ENCODE assay signal across 8 cellular contexts in the genomic region with DNA sequence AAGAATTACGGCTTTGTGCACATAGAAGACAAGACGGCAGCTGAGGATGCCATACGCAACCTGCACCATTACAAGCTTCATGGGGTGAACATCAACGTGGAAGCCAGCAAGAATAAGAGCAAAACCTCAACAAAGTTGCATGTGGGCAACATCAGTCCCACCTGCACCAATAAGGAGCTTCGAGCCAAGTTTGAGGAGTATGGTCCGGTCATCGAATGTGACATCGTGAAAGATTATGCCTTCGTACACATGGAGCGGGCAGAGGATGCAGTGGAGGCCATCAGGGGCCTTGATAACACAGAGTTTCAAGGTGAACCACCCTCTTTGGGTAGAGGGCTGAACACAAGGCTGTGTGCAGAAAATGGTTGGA. TPM values are rescaled to one million over a fixed set of nuclear protein-coding genes. Genes with fewer than 3 reads are reported as not detected.
DNase-seq lines count a peak whose midpoint lies in the region; ATAC-seq and TF ChIP-seq lines count a peak whose summit lies in the region.
"Not testable (repeated sequence)": the region's sequence is repeated elsewhere in the genome, so short reads cannot be mapped to it uniquely, and the experiment has no call there.

No MANE protein-coding gene starts in this region.

- not testable (repeated sequence) for ATAC-seq in activated T-helper 17 cell treated with anti-CD3 and anti-CD28 coated beads, Interleukin-2, amount 50 U/mL, for 72 hours (replicated peaks); heart left ventricle; naive thymus-derived CD8-positive, alpha-beta T cell

- H3K9me3 ChIP-seq in AG04450 (ENCODE audit: control insufficient read depth, insufficient read depth, low read length); HAP-1; Peyer's patch; colonic mucosa; heart left ventricle; spleen: not testable (repeated sequence)

- not testable (repeated sequence) for TF ChIP-seq POLR2A in Peyer's patch (IDR thresholded peaks at IDR 0.05); heart left ventricle (IDR thresholded peaks at IDR 0.05); spleen (IDR thresholded peaks at IDR 0.05)

- H3K4me3 ChIP-seq in AG04450 (ENCODE audit: low read depth, low read length) = peak overlapping the region; percentile 98
- H3K4me3 ChIP-seq in HAP-1 = peak overlapping the region; percentile 89
- peak overlapping the region in 3 of 4 donors; percentile 63 to 78 (median 71) for H3K4me3 ChIP-seq in Peyer's patch
- H3K4me3 ChIP-seq in colonic mucosa = peak overlapping the region; percentile 82
- peak overlapping the region in 11 of 12 donors; percentile 65 to 94 (median 75) for H3K4me3 ChIP-seq in heart left ventricle
- peak overlapping the region in 7 of 8 donors; percentile 78 to 94 (median 89) for H3K4me3 ChIP-seq in spleen

- H3K4me1 ChIP-seq in HAP-1 (peaks cover 39% of the 10 kb centered on the region), Peyer's patch (peaks cover 0 to 63% (median 21%) of the 10 kb centered on the region in 4 donors), colonic mucosa (peaks cover 23% of the 10 kb centered on the region), heart left ventricle (peaks cover 22 to 78% (median 63%) of the 10 kb centered on the region in 12 donors), spleen (peaks cover 54 to 92% (median 79%) of the 10 kb centered on the region in 6 donors)

- not testable (repeated sequence) for H3K27me3 ChIP-seq in AG04450 (ENCODE audit: control insufficient read depth, insufficient read depth, low read length); HAP-1 (ENCODE audit: low read depth); Peyer's patch; colonic mucosa; heart left ventricle; spleen (replicated peaks in 1 of 7)

- POLR2A ChIA-PET in AG04450 (lab: Yijun Ruan, JAX) = not testable (repeated sequence)
- POLR2A ChIA-PET in naive thymus-derived CD8-positive, alpha-beta T cell (lab: Charles Lee) = interaction anchor here (1.0 to 7.0 kb wide), 12 partner anchors 9 to 322 kb away, joined by 3 to 198 read pairs (median 22); a partner anchor contains a TSS

- CTCF ChIA-PET in AG04450 (lab: Charles Lee) = not testable (repeated sequence)

- not testable (repeated sequence) for H3K9me3 Mint-ChIP-seq in activated T-helper 17 cell treated with anti-CD3 and anti-CD28 coated beads, Interleukin-2, amount 50 U/mL, for 72 hours; naive thymus-derived CD8-positive, alpha-beta T cell

- not testable (repeated sequence) for H3K27me3 Mint-ChIP-seq in activated T-helper 17 cell treated with anti-CD3 and anti-CD28 coated beads, Interleukin-2, amount 50 U/mL, for 72 hours; naive thymus-derived CD8-positive, alpha-beta T cell

- WGBS in heart left ventricle, 4 donors = 51 to 61% (median 57%) methylated on average over 9 to 10 of the region's 10 CpGs
- 58 to 65% (median 63%) methylated on average over 8 to 10 of the region's 10 CpGs for WGBS in spleen, 5 donors

- H3K9ac ChIP-seq in colonic mucosa (ENCODE audit: low read depth in 2 of 2, low read length in 2 of 2) = not testable (repeated sequence)

- not testable (repeated sequence) for TF ChIP-seq CTCF in AG04450 (IDR thresholded peaks at IDR 0.05; ENCODE audit: low read depth, low read length); Peyer's patch (IDR thresholded peaks at IDR 0.05); colonic mucosa (IDR thresholded peaks at IDR 0.05); heart left ventricle (IDR thresholded peaks at IDR 0.05); spleen (IDR thresholded peaks at IDR 0.05 in 8 of 11, conservative IDR thresholded peaks at IDR 0.05 in 3 of 11)

- H3K4me1 Mint-ChIP-seq in activated T-helper 17 cell treated with anti-CD3 and anti-CD28 coated beads, Interleukin-2, amount 50 U/mL, for 72 hours = peaks cover 53% of the 10 kb centered on the region
- H3K4me1 Mint-ChIP-seq in naive thymus-derived CD8-positive, alpha-beta T cell = peaks cover 41 to 80% (median 76%) of the 10 kb centered on the region in 4 donors

- H3K27ac ChIP-seq in AG04450 (ENCODE audit: low read depth, low read length); colonic mucosa: not testable (repeated sequence)
- H3K27ac ChIP-seq in Peyer's patch (peak overlapping the region in 1 of 4 donors; percentile 89), heart left ventricle (peak overlapping the region in 1 of 12 donors; percentile 91), spleen (peak overlapping the region in 4 of 8 donors; percentile 85 to 96 (median 92))

- peak overlapping the region; percentile 97 for H3K27ac Mint-ChIP-seq in activated T-helper 17 cell treated with anti-CD3 and anti-CD28 coated beads, Interleukin-2, amount 50 U/mL, for 72 hours
- H3K27ac Mint-ChIP-seq in naive thymus-derived CD8-positive, alpha-beta T cell = peak overlapping the region; percentile 89 to 99 (median 97)

- in situ Hi-C loops in HAP-1 (cut with MboI; ENCODE audit: low sequenced_read_pairs) = not testable (repeated sequence)

- peaks cover 70% of the 10 kb centered on the region for H3K36me3 ChIP-seq in HAP-1 (replicated peaks)
- H3K36me3 ChIP-seq in Peyer's patch = peaks cover 0 to 45% (median 0%) of the 10 kb centered on the region in 3 donors
- not testable (repeated sequence) for H3K36me3 ChIP-seq in colonic mucosa
- H3K36me3 ChIP-seq in heart left ventricle = peaks cover 3 to 55% (median 51%) of the 10 kb centered on the region in 9 donors
- H3K36me3 ChIP-seq in spleen = peaks cover 0 to 66% (median 39%) of the 10 kb centered on the region in 6 donors

- peak overlapping the region; percentile 93 for H3K4me3 Mint-ChIP-seq in activated T-helper 17 cell treated with anti-CD3 and anti-CD28 coated beads, Interleukin-2, amount 50 U/mL, for 72 hours
- peak overlapping the region; percentile 89 to 99 (median 95) for H3K4me3 Mint-ChIP-seq in naive thymus-derived CD8-positive, alpha-beta T cell

- not testable (repeated sequence) for DNase-seq in AG04450 (ENCODE audit: low read depth, low spot score); HAP-1 (ENCODE audit: low spot score in 2 of 2); Peyer's patch; colonic mucosa; heart left ventricle; naive thymus-derived CD8-positive, alpha-beta T cell; spleen

- peaks cover 81% of the 10 kb centered on the region for H3K36me3 Mint-ChIP-seq in activated T-helper 17 cell treated with anti-CD3 and anti-CD28 coated beads, Interleukin-2, amount 50 U/mL, for 72 hours (ENCODE audit: low read depth)
- H3K36me3 Mint-ChIP-seq in naive thymus-derived CD8-positive, alpha-beta T cell = peaks cover 33 to 66% (median 46%) of the 10 kb centered on the region in 3 donors

- intact Hi-C loops in colonic mucosa (cut with DNase I); spleen (cut with DNase I; ENCODE audit: low total_unique reads): not testable (repeated sequence)
- intact Hi-C loops in heart left ventricle (cut with DNase I) = loop anchor here in 5 of 10 donors (2.0 to 5.0 kb wide), 5 partner anchors 23 to 59 kb away; a partner anchor contains a TSS

RNA-seq across cellular contexts. Expression of a gene that starts 1.3 kb away (rescaled TPM):
- polyA plus RNA-seq in AG04450 (2011; rRNA removed) = 234 and 272 TPM in 2 replicates
- polyA minus RNA-seq in AG04450 (2011; rRNA and poly(A)+ RNA removed) = 167 and 183 TPM in 2 replicates
- total RNA-seq in Peyer's patch = 10 to 100 TPM; 64.6 to 90.8 (median 75.3) TPM
- 10 to 100 TPM; 92.4 to 94.0 TPM for total RNA-seq in activated T-helper 17 cell treated with anti-CD3 and anti-CD28 coated beads, Interleukin-2, amount 50 U/mL, for 72 hours
- 10 to 100 TPM; 95.4 to 99.0 TPM for total RNA-seq in colonic mucosa
- total RNA-seq in heart left ventricle = 10 to 100 TPM; 46.4 to 89.4 (median 56.6) TPM
- polyA plus RNA-seq in heart left ventricle = 10 to 100 TPM; 46.8 to 61.6 TPM
- 100 to 1,000 TPM; 213 to 232 TPM for total RNA-seq in naive thymus-derived CD8-positive, alpha-beta T cell
- 100 to 1,000 TPM; 250 to 283 (median 262) TPM for polyA plus RNA-seq in naive thymus-derived CD8-positive, alpha-beta T cell
- total RNA-seq in spleen = 100 to 1,000 TPM; 106 to 139 (median 127) TPM
- 100 to 1,000 TPM in 2 of 3 donors, 10 to 100 TPM in 1; 70.1 to 128 (median 102) TPM for polyA plus RNA-seq in spleen

RNA-seq across cellular contexts. Expression of a gene that starts 23.4 kb away (rescaled TPM):
- 21.4 and 25.0 TPM in 2 replicates for polyA plus RNA-seq in AG04450 (2011; rRNA removed)
- polyA minus RNA-seq in AG04450 (2011; rRNA and poly(A)+ RNA removed) = 20.6 and 22.4 TPM in 2 replicates
- 10 to 100 TPM; 56.7 to 91.4 (median 74.6) TPM for total RNA-seq in Peyer's patch
- total RNA-seq in activated T-helper 17 cell treated with anti-CD3 and anti-CD28 coated beads, Interleukin-2, amount 50 U/mL, for 72 hours = 100 to 1,000 TPM; 127 to 156 TPM
- 100 to 1,000 TPM in 1 of 2 donors, 10 to 100 TPM in 1; 36.4 to 110 TPM for total RNA-seq in colonic mucosa
- total RNA-seq in heart left ventricle = 10 to 100 TPM; 20.3 to 40.0 (median 30.6) TPM
- polyA plus RNA-seq in heart left ventricle = 10 to 100 TPM; 17.4 to 34.3 TPM
- total RNA-seq in naive thymus-derived CD8-positive, alpha-beta T cell = 100 to 1,000 TPM; 182 to 194 TPM
- 10 to 100 TPM; 70.2 to 91.8 (median 83.3) TPM for polyA plus RNA-seq in naive thymus-derived CD8-positive, alpha-beta T cell
- 10 to 100 TPM; 45.2 to 96.6 (median 88.3) TPM for total RNA-seq in spleen
- 10 to 100 TPM; 37.7 to 67.4 (median 42.0) TPM for polyA plus RNA-seq in spleen

RNA-seq across cellular contexts. Expression of a gene that starts 37.9 kb away (rescaled TPM):
- polyA plus RNA-seq in AG04450 (2011; rRNA removed) (37.4 and 43.8 TPM in 2 replicates), heart left ventricle (1 to 10 TPM; 7.0 to 8.9 TPM), spleen (10 to 100 TPM; 14.8 to 17.7 (median 14.9) TPM)
- polyA minus RNA-seq in AG04450 (2011; rRNA and poly(A)+ RNA removed) = 28.9 and 32.4 TPM in 2 replicates
- total RNA-seq in Peyer's patch (10 to 100 TPM; 15.2 to 33.0 (median 21.7) TPM), colonic mucosa (10 to 100 TPM; 14.1 to 16.5 TPM), heart left ventricle (10 to 100 TPM in 4 of 9 donors, 1 to 10 TPM in 5; 8.4 to 13.3 (median 10.0) TPM), spleen (10 to 100 TPM; 16.3 to 23.0 (median 18.8) TPM)
- 10 to 100 TPM; 23.6 to 31.4 TPM for total RNA-seq in activated T-helper 17 cell treated with anti-CD3 and anti-CD28 coated beads, Interleukin-2, amount 50 U/mL, for 72 hours
- total RNA-seq in naive thymus-derived CD8-positive, alpha-beta T cell = 10 to 100 TPM; 25.1 to 26.0 TPM
- polyA plus RNA-seq in naive thymus-derived CD8-positive, alpha-beta T cell = 10 to 100 TPM in 2 of 3 donors, 1 to 10 TPM in 1; 7.7 to 12.3 (median 10.8) TPM

RNA-seq across cellular contexts. Expression of a gene that starts 46.8 kb away (rescaled TPM):
- polyA plus RNA-seq in AG04450 (2011; rRNA removed) (26.7 and 30.3 TPM in 2 replicates), heart left ventricle (10 to 100 TPM; 20.2 to 41.1 TPM), spleen (100 to 1,000 TPM in 2 of 3 donors, 10 to 100 TPM in 1; 91.3 to 161 (median 145) TPM)
- 31.1 and 35.4 TPM in 2 replicates for polyA minus RNA-seq in AG04450 (2011; rRNA and poly(A)+ RNA removed)
- total RNA-seq in Peyer's patch (10 to 100 TPM; 30.6 to 70.1 (median 47.2) TPM), colonic mucosa (10 to 100 TPM; 31.2 to 41.4 TPM), heart left ventricle (10 to 100 TPM; 13.9 to 26.7 (median 19.1) TPM), spleen (10 to 100 TPM; 32.8 to 50.4 (median 40.8) TPM)
- 10 to 100 TPM; 27.5 to 35.1 TPM for total RNA-seq in activated T-helper 17 cell treated with anti-CD3 and anti-CD28 coated beads, Interleukin-2, amount 50 U/mL, for 72 hours
- 10 to 100 TPM; 57.2 to 59.1 TPM for total RNA-seq in naive thymus-derived CD8-positive, alpha-beta T cell
- polyA plus RNA-seq in naive thymus-derived CD8-positive, alpha-beta T cell = 10 to 100 TPM; 39.2 to 53.4 (median 46.6) TPM

RNA-seq across cellular contexts. Expression of a gene that starts 46.9 kb away (rescaled TPM):
- polyA plus RNA-seq in AG04450 (2011; rRNA removed) (0.11 and 0.19 TPM in 2 replicates), heart left ventricle (under 1 TPM; 0.15 to 0.18 TPM), spleen (under 1 TPM; 0.04 to 0.08 (median 0.06) TPM)
- 0.23 TPM in 1 of 2 replicates, not detected in the other for polyA minus RNA-seq in AG04450 (2011; rRNA and poly(A)+ RNA removed)
- total RNA-seq in Peyer's patch (under 1 TPM in 2 of 4 donors, not detected in 2; 0.35 to 0.38 TPM), colonic mucosa (under 1 TPM; 0.53 to 0.62 TPM), heart left ventricle (under 1 TPM; 0.14 to 0.63 (median 0.36) TPM), spleen (under 1 TPM in 5 of 7 donors, not detected in 2; 0.10 to 0.79 (median 0.17) TPM)
- under 1 TPM; 0.11 to 0.15 TPM for total RNA-seq in activated T-helper 17 cell treated with anti-CD3 and anti-CD28 coated beads, Interleukin-2, amount 50 U/mL, for 72 hours
- total RNA-seq in naive thymus-derived CD8-positive, alpha-beta T cell = under 1 TPM in 1 of 2 experiments, not detected in 1; 0.16 TPM
- polyA plus RNA-seq in naive thymus-derived CD8-positive, alpha-beta T cell = not detected
